8 cellular contexts compared by ENCODE assay signal in genomic region chr1:119549719-119550141, GRCh38. TPM values are rescaled to one million over a fixed set of nuclear protein-coding genes. Genes with fewer than 3 reads are reported as not detected.
DNase-seq lines count a peak whose midpoint lies in the region; ATAC-seq and TF ChIP-seq lines count a peak whose summit lies in the region.

No MANE protein-coding gene starts in this region.

- no peaks in the 10 kb centered on the region for H3F3A ChIP-seq in DOHH2 (ENCODE audit: control insufficient read depth, insufficient read depth)

- peaks cover 15% of the 10 kb centered on the region for H3K27me3 Mint-ChIP-seq in nephron (ENCODE audit: low read depth)

- TF ChIP-seq CTCF in DOHH2 (IDR thresholded peaks at IDR 0.05; ENCODE audit: low read depth, low read length, poor library complexity, severe bottlenecking) (peak; percentile 64), nephron (IDR thresholded peaks at IDR 0.05; ENCODE audit: unreplicated experiment in 3 of 3) (peak; percentile 54 to 64 (median 64))

- DNase-seq in MV-4-11 (lab: John Stamatoyannopoulos, UW) (peak; percentile 65), SJSA1 (ENCODE audit: low read depth in 1 of 2, low spot score in 2 of 2) (peak; percentile 33 to 52)
- no peak for DNase-seq in stimulated activated naive CD4-positive, alpha-beta T cell treated with Interleukin-2 at 50 U/mL for 16 hours (lab: John Stamatoyannopoulos, UW)

- ATAC-seq in GM21529 (IDR thresholded peaks at IDR 0.05; ENCODE audit: unreplicated experiment) (peak; percentile 79), esophagus mucosa (peak; percentile 84)
- ATAC-seq in activated CD4-positive, CD25-positive, alpha-beta regulatory T cell treated with anti-CD3 and anti-CD28 coated beads, Interleukin-2, amount 50 U/mL, for 24 hours = no peak

- peak overlapping the region in 1 of 3 experiments; percentile 12 for H3K4me3 Mint-ChIP-seq in nephron

- no peaks in the 10 kb centered on the region for H3K4me1 ChIP-seq in DOHH2 (ENCODE audit: control insufficient read depth, low read length)
- H3K4me1 ChIP-seq in SJSA1 (replicated peaks) = no peaks in the 10 kb centered on the region

- peak overlapping the region; percentile 49 to 67 (median 66) for H3K27ac Mint-ChIP-seq in nephron

- no peak overlapping the region for H3K4me2 ChIP-seq in DOHH2 (ENCODE audit: low read length)

- H3K4me3 ChIP-seq in DOHH2 (ENCODE audit: low read length) (no peak overlapping the region), SJSA1 (no peak overlapping the region)

- H3K9me3 ChIP-seq in DOHH2 (ENCODE audit: control insufficient read depth, insufficient read depth, low read length) (no peaks in the 10 kb centered on the region), SJSA1 (replicated peaks) (no peaks in the 10 kb centered on the region)

- H3K4me1 Mint-ChIP-seq in nephron = peaks cover 58% of the 10 kb centered on the region

- H3K27me3 ChIP-seq in DOHH2 (ENCODE audit: control insufficient read depth, low read length) = no peaks in the 10 kb centered on the region; the same call in 1 of the 2 replicates
- H3K27me3 ChIP-seq in SJSA1 (replicated peaks) = no peaks in the 10 kb centered on the region

- H3K27ac ChIP-seq in DOHH2 (ENCODE audit: low read depth, low read length) (no peak overlapping the region), SJSA1 (no peak overlapping the region)

- H3K36me3 Mint-ChIP-seq in nephron (ENCODE audit: low read depth) = no peaks in the 10 kb centered on the region

- no peaks in the 10 kb centered on the region for H3K79me2 ChIP-seq in DOHH2 (ENCODE audit: control insufficient read depth, low read length)

- H3K9me3 Mint-ChIP-seq in nephron = no peaks in the 10 kb centered on the region

- H3K9me2 ChIP-seq in DOHH2 (replicated peaks; ENCODE audit: control insufficient read depth, low read length) = no peaks in the 10 kb centered on the region

- H3K36me3 ChIP-seq in DOHH2 (ENCODE audit: control insufficient read depth, low read length) (no peaks in the 10 kb centered on the region), SJSA1 (no peaks in the 10 kb centered on the region)

- H4K20me1 ChIP-seq in DOHH2 (ENCODE audit: control insufficient read depth, insufficient read depth, low read depth, low read length) = no peaks in the 10 kb centered on the region

RNA-seq across cellular contexts. Expression of gene HSD3B1, which starts 42.7 kb away (rescaled TPM):
- not detected in 2 replicates for total RNA-seq in SJSA1 (2014; rRNA removed; shearing (Covaris generic))
- total RNA-seq in esophagus mucosa = not detected

Comparison
In these comparisons a context has a peak if more than half of its experiments do, and no peak if none do; other contexts are left out.
1. ATAC-seq: peak in GM21529 (single experiment) and esophagus mucosa (single experiment); none in activated CD4-positive, CD25-positive, alpha-beta regulatory T cell treated with anti-CD3 and anti-CD28 coated beads, Interleukin-2, amount 50 U/mL, for 24 hours (0 of 2).